1 cellular context compared by ENCODE assay signal in genomic region chr6:143061597-143062385, GRCh38.
TF ChIP-seq lines count a peak whose summit lies in the region.

No MANE protein-coding gene starts in this region.

TF ChIP-seq in K562, 482 proteins besides CTCF, POLR2A, EP300 and RAD21 (continued from another document):
- no peak for TF ChIP-seq GTF2B (IDR thresholded peaks at IDR 0.05; ENCODE audit: extremely low read depth, insufficient read length)
- TF ChIP-seq YY1 (IDR thresholded peaks at IDR 0.05; ENCODE audit: borderline replicate concordance in 1 of 3, control insufficient read depth in 1 of 3, extremely low read depth in 1 of 3, insufficient read depth in 3 of 3, insufficient read length in 1 of 3, insufficient replicate concordance in 2 of 3, low read depth in 1 of 3, low read length in 2 of 3), result no peak
- no peak for TF ChIP-seq HMG20A (CRISPR knock-in tag; conservative IDR thresholded peaks at IDR 0.05)
- TF ChIP-seq SMAD1 (IDR thresholded peaks at IDR 0.05; ENCODE audit: low read depth, low read length, partially characterized antibody), result no peak
- no peak for TF ChIP-seq ZNF655 (CRISPR knock-in tag; IDR thresholded peaks at IDR 0.05)
- TF ChIP-seq ZBTB26 (CRISPR knock-in tag; IDR thresholded peaks at IDR 0.05), result no peak
- TF ChIP-seq ZNF592 (IDR thresholded peaks at IDR 0.05), result 0 out of 2 replicates have a peak, but pooled peaks have one; percentile 20
- TF ChIP-seq AFF4 (CRISPR knock-in tag; IDR thresholded peaks at IDR 0.05), result 0 out of 2 replicates have a peak, but pooled peaks have one; percentile 59
- no peak for TF ChIP-seq NFIC (IDR thresholded peaks at IDR 0.05)
- TF ChIP-seq NONO (IDR thresholded peaks at IDR 0.05; ENCODE audit: low read depth in 2 of 2, low read length in 1 of 2), result no peak
- TF ChIP-seq BRD4 (IDR thresholded peaks at IDR 0.05), result 0 out of 2 replicates have a peak, but pooled peaks have one; percentile 26
- TF ChIP-seq ZNF174 (CRISPR knock-in tag; IDR thresholded peaks at IDR 0.05), result no peak
- TF ChIP-seq STAT5A (IDR thresholded peaks at IDR 0.05; ENCODE audit: borderline replicate concordance, low read length), result no peak
- TF ChIP-seq HDAC1 (IDR thresholded peaks at IDR 0.05), result peak in 1 of 2 experiments; percentile 35; a peak in 1 of 4 replicates
- TF ChIP-seq DDX20 (tag; IDR thresholded peaks at IDR 0.05; ENCODE audit: low read depth), result no peak
- no peak for TF ChIP-seq ZNF518B (CRISPR knock-in tag; IDR thresholded peaks at IDR 0.05)
- no peak for TF ChIP-seq CBFB (CRISPR knock-in tag; IDR thresholded peaks at IDR 0.05)
- no peak for TF ChIP-seq RBM17 (IDR thresholded peaks at IDR 0.05; ENCODE audit: borderline replicate concordance, low read depth, low read length)
